In the genomic region with DNA sequence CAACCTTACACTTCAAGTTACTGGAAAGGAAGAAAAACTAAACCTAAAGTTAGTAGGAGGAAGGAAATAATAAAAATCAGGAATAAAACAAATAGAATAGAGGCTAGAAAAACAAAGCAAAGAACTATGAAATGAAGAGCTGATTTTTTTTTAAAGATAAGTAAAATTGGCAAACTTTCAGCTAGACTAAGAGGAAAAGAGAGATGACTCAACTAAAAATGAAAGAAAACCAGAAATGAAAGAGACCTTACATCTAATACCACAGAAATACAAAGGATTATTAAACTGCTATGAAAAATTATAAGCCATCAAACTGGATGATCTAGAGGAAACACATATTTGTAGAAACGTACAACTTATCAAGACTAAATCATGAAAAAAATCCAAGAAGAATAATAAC, we compare ENCODE assay signal across 1 cellular context.
TF ChIP-seq lines count a peak whose summit lies in the region.

No MANE protein-coding gene starts in this region.

TF ChIP-seq in IMR-90, 13 proteins besides CTCF, POLR2A, EP300 and RAD21 (continued from another document):
- TF ChIP-seq RCOR1 (IDR thresholded peaks at IDR 0.05; ENCODE audit: insufficient replicate concordance, low read length) (no peak), RFX5 (IDR thresholded peaks at IDR 0.05; ENCODE audit: low read depth, low read length) (no peak), NFE2L2 (IDR thresholded peaks at IDR 0.05; ENCODE audit: low read depth, low read length) (no peak), MAZ (IDR thresholded peaks at IDR 0.05; ENCODE audit: borderline replicate concordance, low read depth, low read length) (no peak), MAFK (IDR thresholded peaks at IDR 0.05; ENCODE audit: low read depth, low read length) (no peak)
